35 cellular contexts compared by ENCODE assay signal in genomic region chr6:163566056-163566455, GRCh38.
"Had no signal": no experiment of that assay in that cellular context is flagged by ENCODE, and none has a peak within 500 bp of the region (broad histone marks: within the 10 kb centered on the region; RNA-seq: fewer than 3 reads in every experiment).

No MANE protein-coding gene starts in this region.

- H3K4me1 ChIP-seq: breast epithelium had no signal

- H3K9me3 ChIP-seq: adrenal gland, body of pancreas, breast epithelium had no signal

- H3K4me3 ChIP-seq: adrenal gland, body of pancreas, breast epithelium had no signal

- H3K27ac ChIP-seq: adrenal gland, body of pancreas, brain microvascular endothelial cell, breast epithelium, VCaP had no signal

- FAIRE-seq: astrocyte, TTC549 had no signal

- ATAC-seq: activated CD8-positive, alpha-beta T cell treated with anti-CD3 and anti-CD28 coated beads for 36 hours; activated naive CD4-positive, alpha-beta T cell treated with anti-CD3 and anti-CD28 coated beads, Interleukin-2, amount 50 U/mL, for 72 hours; activated T-cell treated with anti-CD3 and anti-CD28 coated beads, Interleukin-2, amount 50 U/mL, for 4 hours; activated T-cell treated with anti-CD3 and anti-CD28 coated beads, Interleukin-2, amount 50 U/mL, for 72 hours; activated T-helper 17 cell treated with anti-CD3 and anti-CD28 coated beads, Interleukin-2, amount 50 U/mL, for 72 hours; body of pancreas had no signal

- H3K36me3 ChIP-seq: breast epithelium had no signal

- H3K27me3 ChIP-seq: adrenal gland, body of pancreas, brain microvascular endothelial cell, breast epithelium had no signal

- DNase-seq: activated B cell treated with CpG ODN at 0.5 μM for 24 hours; activated CD4-positive, alpha-beta memory T cell treated with anti-CD3 and anti-CD28 coated beads for 36 hours; activated CD4-positive, alpha-beta T cell treated with anti-CD3 and anti-CD28 coated beads for 4 hours; activated CD4-positive, alpha-beta T cell treated with anti-CD3 and anti-CD28 coated beads, Interleukin-2, amount 10 ng/mL, durations not matched to agents 24 days and 14 days; activated CD4-positive, alpha-beta T cell treated with anti-CD3 and anti-CD28 coated beads, Interleukin-2, amount 50 U/mL, for 1 hour; activated CD4-positive, alpha-beta T cell treated with anti-CD3 and anti-CD28 coated beads, Interleukin-2, amount 50 U/mL, for 4 hours; activated CD4-positive, CD25-positive, alpha-beta regulatory T cell treated with anti-CD3 and anti-CD28 coated beads, Interleukin-2, amount 50 U/mL, for 72 hours; activated CD8-positive, alpha-beta memory T cell treated with anti-CD3 and anti-CD28 coated beads, Interleukin-2, amount 50 U/mL, for 4 hours; activated CD8-positive, alpha-beta T cell treated with anti-CD3 and anti-CD28 coated beads for 36 hours; activated effector memory CD4-positive, alpha-beta T cell treated with anti-CD3 and anti-CD28 coated beads, Interleukin-2, amount 50 U/mL, for 16 hours; activated gamma-delta T cell treated with Interleukin-2 at 50 U/mL for 16 hours; activated naive CD4-positive, alpha-beta T cell; activated naive CD4-positive, alpha-beta T cell treated with anti-CD3 and anti-CD28 coated beads for 36 hours; activated naive CD4-positive, alpha-beta T cell treated with anti-CD3 and anti-CD28 coated beads, Interleukin-2, amount 50 U/mL, for 16 hours; activated naive CD8-positive, alpha-beta T cell treated with anti-CD3 and anti-CD28 coated beads for 36 hours; activated T-cell treated with anti-CD3 and anti-CD28 coated beads for 4 hours; activated T-cell treated with anti-CD3 and anti-CD28 coated beads, Interleukin-2, amount 50 U/mL, for 1 hour; activated T-cell treated with anti-CD3 and anti-CD28 coated beads, Interleukin-2, amount 50 U/mL, for 4 hours; activated T-cell treated with anti-CD3 and anti-CD28 coated beads, Interleukin-2, amount 50 U/mL, for 72 hours; adrenal gland; amniotic stem cell; aorta; body of pancreas; brain microvascular endothelial cell; central memory CD4-positive, alpha-beta T cell; SW 1271; T-helper 1 cell; T-helper 2 cell; T-helper 9 cell had no signal
